In the genomic region with DNA sequence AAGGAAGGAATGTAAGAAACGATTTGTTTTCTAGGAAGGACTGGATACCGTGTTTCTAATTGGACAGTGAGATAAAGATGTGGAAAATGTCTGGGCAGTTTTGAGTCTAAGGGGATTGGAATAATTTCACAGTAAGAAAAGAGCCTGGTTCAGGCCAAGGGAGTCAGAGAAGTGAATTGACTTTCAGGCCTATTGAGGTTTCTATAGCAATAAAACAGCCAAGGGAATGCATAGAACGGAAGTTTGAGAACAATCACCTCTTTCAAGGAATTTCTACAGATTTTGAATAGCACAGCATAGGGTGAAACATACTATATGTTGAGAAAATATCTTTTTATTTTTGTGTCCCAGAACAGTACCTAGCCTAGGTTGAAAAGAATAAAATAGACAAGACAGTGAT, we compare ENCODE assay signal across 25 cellular contexts.
A peak's percentile ranks its signal among the peaks of the same experiment; 100 is the strongest.
DNase-seq lines count a peak whose midpoint lies in the region; TF ChIP-seq lines count a peak whose summit lies in the region.
"Had no signal": no experiment of that assay in that cellular context is flagged by ENCODE, and none has a peak within 500 bp of the region (broad histone marks: within the 10 kb centered on the region; RNA-seq: fewer than 3 reads in every experiment).

No MANE protein-coding gene starts in this region.

- H3K4me1 Mint-ChIP-seq in endodermal cell = no peaks in the 10 kb centered on the region
- peaks cover 25% of the 10 kb centered on the region for H3K4me1 Mint-ChIP-seq in neural crest cell
- H3K4me1 Mint-ChIP-seq: B cell had no signal

- H3K4me3 Mint-ChIP-seq in endodermal cell (no peak overlapping the region), neural crest cell (peak overlapping the region; percentile 1)
- H3K4me3 Mint-ChIP-seq: B cell; CD4-positive, alpha-beta T cell; CD8-positive, alpha-beta T cell had no signal

- H3K27me3 Mint-ChIP-seq in endodermal cell (ENCODE audit: insufficient read depth) (no peaks in the 10 kb centered on the region), neural crest cell (ENCODE audit: low read depth) (no peaks in the 10 kb centered on the region)

- H3K4me3 ChIP-seq in endodermal cell (ENCODE audit: low read length) (no peak overlapping the region), neuron (ENCODE audit: low read length) (no peak overlapping the region), spleen (no peak overlapping the region)
- H3K4me3 ChIP-seq: A549; BLaER1 treated with 17β-estradiol and CSF1 and Interleukin-3, amounts not matched to agents 10 nM and 100 nM; GM12878 had no signal

- H3K36me3 Mint-ChIP-seq in endodermal cell (ENCODE audit: low read depth) (no peaks in the 10 kb centered on the region), neural crest cell (ENCODE audit: low read depth) (no peaks in the 10 kb centered on the region)
- H3K36me3 Mint-ChIP-seq: CD8-positive, alpha-beta T cell had no signal

- H3K27ac ChIP-seq in endodermal cell (ENCODE audit: low read depth, low read length) = peak overlapping the region; percentile 12
- H3K27ac ChIP-seq in spleen = no peak overlapping the region
- H3K27ac ChIP-seq: 22Rv1; A549; BLaER1 treated with 17β-estradiol and CSF1 and Interleukin-3, amounts not matched to agents 10 nM and 100 nM; C4-2B had no signal

- TF ChIP-seq POLR2A in spleen (IDR thresholded peaks at IDR 0.05) = no peak

- H3K36me3 ChIP-seq in endodermal cell (ENCODE audit: control insufficient read depth, insufficient read depth, low read length) (no peaks in the 10 kb centered on the region), neuron (ENCODE audit: insufficient read depth, low read length) (no peaks in the 10 kb centered on the region), spleen (no peaks in the 10 kb centered on the region)
- H3K36me3 ChIP-seq: BLaER1 treated with 17β-estradiol and CSF1 and Interleukin-3, amounts not matched to agents 10 nM and 100 nM had no signal

- H3K9ac ChIP-seq in endodermal cell (ENCODE audit: extremely low read depth, low read length, poor library complexity, severe bottlenecking) = no peak overlapping the region
- H3K9ac ChIP-seq: BLaER1 treated with 17β-estradiol and CSF1 and Interleukin-3, amounts not matched to agents 10 nM and 100 nM had no signal

- DNase-seq in COLO829 (ENCODE audit: low spot score) = peak; percentile 47
- DNase-seq in endodermal cell = no peak
- no peak for DNase-seq in neural crest cell (ENCODE audit: low read depth, low spot score)
- no peak for DNase-seq in spleen
- no peak for DNase-seq in T-helper 2 cell
- DNase-seq in OCI-M1 (lab: John Stamatoyannopoulos, UW) = no peak
- DNase-seq in NCI-H69 (lab: John Stamatoyannopoulos, UW) = no peak
- DNase-seq: AML-193; CD4-positive, alpha-beta T cell; CD8-positive, alpha-beta T cell; COR-L47; DMS 273 treated with DMSO at 0.1 percent for 48 hours; DMS153; DMS53; DMS79; DND-41; EL; GDM1 had no signal

- H3K9me3 ChIP-seq in endodermal cell (ENCODE audit: control insufficient read depth, low read length) = no peaks in the 10 kb centered on the region
- H3K9me3 ChIP-seq in neuron (ENCODE audit: low read length) = no peaks in the 10 kb centered on the region
- no peaks in the 10 kb centered on the region for H3K9me3 ChIP-seq in spleen
- H3K9me3 ChIP-seq: A549; BLaER1 treated with 17β-estradiol and CSF1 and Interleukin-3, amounts not matched to agents 10 nM and 100 nM had no signal

- H2AFZ ChIP-seq in neuron (ENCODE audit: low read depth, low read length) = peak overlapping the region; percentile 16

- H3K9me3 Mint-ChIP-seq in endodermal cell (no peaks in the 10 kb centered on the region), neural crest cell (peaks cover 10% of the 10 kb centered on the region)
- H3K9me3 Mint-ChIP-seq: CD4-positive, alpha-beta T cell; CD8-positive, alpha-beta T cell had no signal

- no peaks in the 10 kb centered on the region for H3K27me3 ChIP-seq in endodermal cell (ENCODE audit: control insufficient read depth, insufficient read depth, low read length, poor library complexity, severe bottlenecking)
- H3K27me3 ChIP-seq in neuron (ENCODE audit: insufficient read depth, low read length) = no peaks in the 10 kb centered on the region
- no peaks in the 10 kb centered on the region for H3K27me3 ChIP-seq in spleen (replicated peaks in 1 of 7)
- H3K27me3 ChIP-seq: BLaER1 treated with 17β-estradiol and CSF1 and Interleukin-3, amounts not matched to agents 10 nM and 100 nM had no signal

- H3K4me1 ChIP-seq in endodermal cell (ENCODE audit: control insufficient read depth, insufficient read depth, low read length) (no peaks in the 10 kb centered on the region), neuron (ENCODE audit: insufficient read depth, low read length) (peaks cover 29% of the 10 kb centered on the region), spleen (no peaks in the 10 kb centered on the region)
- H3K4me1 ChIP-seq: A549 had no signal

- TF ChIP-seq CTCF in endodermal cell (conservative IDR thresholded peaks at IDR 0.05) (no peak), neural crest cell (conservative IDR thresholded peaks at IDR 0.05) (no peak), spleen (IDR thresholded peaks at IDR 0.05 in 8 of 11, conservative IDR thresholded peaks at IDR 0.05 in 3 of 11) (no peak)

- H3K27ac Mint-ChIP-seq in endodermal cell (no peak overlapping the region), neural crest cell (ENCODE audit: unreplicated experiment) (peak overlapping the region; percentile 43)
- H3K27ac Mint-ChIP-seq: B cell; CD4-positive, alpha-beta T cell; CD8-positive, alpha-beta T cell had no signal

- WGBS in endodermal cell (ENCODE audit: insufficient coverage in 1 of 2, insufficient read length in 1 of 2), 2 experiments = 83 to 95% methylated on average over 2 to 3 of the region's 3 CpGs
- 74 to 89% (median 79%) methylated on average over 3 of the region's 3 CpGs for WGBS in spleen, 5 donors

- intact Hi-C loops in spleen (cut with DNase I; ENCODE audit: low total_unique reads) = no loop called here
